Comparison of ENCODE assay signal across 3 cellular contexts in genomic region chr4:119823045-119823444, GRCh38.
TF ChIP-seq lines count a peak whose summit lies in the region.

No MANE protein-coding gene starts in this region.

TF ChIP-seq in HepG2, 621 proteins besides CTCF, POLR2A, EP300 and RAD21:
- no peak for TF ChIP-seq ZNF639 (CRISPR knock-in tag; conservative IDR thresholded peaks at IDR 0.05)
- no peak for TF ChIP-seq CCDC6 (CRISPR knock-in tag; IDR thresholded peaks at IDR 0.05)
- TF ChIP-seq NFE2L2 (IDR thresholded peaks at IDR 0.05; ENCODE audit: low read length), result peak; percentile 64

TF ChIP-seq in A549, 52 proteins besides CTCF, POLR2A, EP300 and RAD21 (continued from another document):
- TF ChIP-seq JUN (IDR thresholded peaks at IDR 0.05) (no peak), SREBF2 (IDR thresholded peaks at IDR 0.05) (no peak), TP53 (CRISPR knock-in tag; IDR thresholded peaks at IDR 0.05) (no peak), HOXA7 (CRISPR knock-in tag; IDR thresholded peaks at IDR 0.05) (no peak), SMC3 (IDR thresholded peaks at IDR 0.05) (no peak), ELK1 (IDR thresholded peaks at IDR 0.05; ENCODE audit: low read depth, low read length) (no peak), HEYL (CRISPR knock-in tag; IDR thresholded peaks at IDR 0.05) (no peak), PBX3 (IDR thresholded peaks at IDR 0.05) (no peak), E2F6 (IDR thresholded peaks at IDR 0.05; ENCODE audit: borderline replicate concordance, low read depth) (no peak), MAFK (IDR thresholded peaks at IDR 0.05; ENCODE audit: partially characterized antibody) (peak; percentile 37), RCOR1 (IDR thresholded peaks at IDR 0.05; ENCODE audit: low read depth, low read length) (no peak), NFE2L2 (conservative IDR thresholded peaks at IDR 0.05; ENCODE audit: low read length) (peak; percentile 59), GATA3 (IDR thresholded peaks at IDR 0.05; ENCODE audit: borderline replicate concordance) (no peak), REST (IDR thresholded peaks at IDR 0.05) (no peak), ATOH8 (CRISPR knock-in tag; IDR thresholded peaks at IDR 0.05; ENCODE audit: low read depth) (no peak)
TF ChIP-seq in A549: peak in this region for 2.

TF ChIP-seq in IMR-90, 13 proteins besides CTCF, POLR2A, EP300 and RAD21:
- TF ChIP-seq RFX5 (IDR thresholded peaks at IDR 0.05; ENCODE audit: low read depth, low read length) (no peak), RCOR1 (IDR thresholded peaks at IDR 0.05; ENCODE audit: insufficient replicate concordance, low read length) (no peak), BHLHE40 (IDR thresholded peaks at IDR 0.05; ENCODE audit: low read depth, low read length) (no peak), SMC3 (IDR thresholded peaks at IDR 0.05; ENCODE audit: low read depth, low read length) (no peak), NFE2L2 (IDR thresholded peaks at IDR 0.05; ENCODE audit: low read depth, low read length) (peak; percentile 78), USF2 (IDR thresholded peaks at IDR 0.05; ENCODE audit: low read depth, low read length) (no peak)
